In the genomic region with DNA sequence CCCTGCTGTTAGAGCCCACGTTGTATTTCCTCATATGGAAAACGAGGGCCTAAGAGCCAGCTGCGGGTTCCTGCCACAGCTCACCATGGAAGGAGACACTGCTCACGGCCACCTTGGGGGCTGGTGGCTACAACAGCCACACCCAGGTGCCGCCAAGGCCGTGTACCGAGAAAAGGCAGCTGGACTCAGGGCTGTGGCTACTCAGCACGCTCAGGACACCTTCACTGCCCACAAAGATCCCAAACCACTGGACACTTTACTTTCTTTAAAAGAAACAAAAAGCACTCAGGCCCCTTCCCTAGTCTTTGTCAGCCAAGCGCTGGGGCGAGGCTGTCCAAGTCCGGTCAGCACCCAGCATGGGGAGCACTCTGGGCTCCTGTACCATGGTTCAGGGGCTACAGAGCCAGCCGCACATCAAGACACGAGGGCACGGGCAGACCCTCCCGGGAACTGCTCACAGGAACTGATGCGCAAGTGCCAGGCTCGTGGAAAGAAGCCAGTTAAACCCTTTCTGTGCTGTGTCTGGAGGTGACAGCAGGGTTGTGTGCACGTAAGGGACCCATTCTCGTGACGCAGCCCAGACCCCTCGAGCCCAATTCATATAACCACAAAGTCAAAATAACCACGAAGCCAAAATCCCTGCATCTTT, we compare ENCODE assay signal across 8 cellular contexts. TPM values are rescaled to one million over a fixed set of nuclear protein-coding genes. Genes with fewer than 3 reads are reported as not detected.
DNase-seq lines count a peak whose midpoint lies in the region; ATAC-seq and TF ChIP-seq lines count a peak whose summit lies in the region.

No MANE protein-coding gene starts in this region.

- H3K23ac ChIP-seq in IMR-90 (ENCODE audit: low read depth, low read length) = 0 out of 2 replicates have a peak overlapping the region, but pooled peaks have one; percentile 31

- no peak overlapping the region for H2BK5ac ChIP-seq in IMR-90 (ENCODE audit: low read depth, low read length, poor library complexity, severe bottlenecking)

- in situ Hi-C loops in IMR-90 (cut with MboI; ENCODE audit: low sequenced_read_pairs) = no loop called here

- H3K4me3 ChIP-seq in IMR-90 (ENCODE audit: insufficient read depth, low read depth, low read length) (no peak overlapping the region), neutrophil (ENCODE audit: low read depth in 1 of 2, low read length in 1 of 2) (no peak overlapping the region)

- H3K27ac ChIP-seq in IMR-90 (ENCODE audit: insufficient read depth, low read length) (peak overlapping the region; percentile 36; the same call in 1 of the 2 replicates), neutrophil (peak overlapping the region; percentile 82)

- TF ChIP-seq POLR2A in IMR-90 (IDR thresholded peaks at IDR 0.05; ENCODE audit: low read depth, low read length) = no peak; the same call in none of the 2 replicates

- H4K20me1 ChIP-seq in IMR-90 (ENCODE audit: insufficient read depth, low read length) = peaks cover 99% of the 10 kb centered on the region

- H2BK120ac ChIP-seq in IMR-90 (ENCODE audit: low read depth, low read length) = no peak overlapping the region

- H3K56ac ChIP-seq in IMR-90 (ENCODE audit: extremely low read depth, insufficient read depth, low read length) = no peak overlapping the region

- TF ChIP-seq CTCF in IMR-90 (conservative IDR thresholded peaks at IDR 0.05; ENCODE audit: low read depth, low read length) = no peak
- TF ChIP-seq CTCF in neutrophil (IDR thresholded peaks at IDR 0.05) = no peak

- no peaks in the 10 kb centered on the region for H3K27me3 ChIP-seq in IMR-90 (ENCODE audit: control insufficient read depth, insufficient read depth, low read length)
- H3K27me3 ChIP-seq in neutrophil = no peaks in the 10 kb centered on the region

- H3K9me1 ChIP-seq in IMR-90 (ENCODE audit: insufficient read depth, low read length) = peaks cover 3% of the 10 kb centered on the region; the same call in 1 of the 2 replicates

- H2BK15ac ChIP-seq in IMR-90 (ENCODE audit: low read depth, low read length) = no peak overlapping the region

- no peak overlapping the region for H2AFZ ChIP-seq in IMR-90 (replicated peaks; ENCODE audit: low read length, poor library complexity)

- BruUV-seq in IMR-90 (replicated peaks; lab: Mats Ljungman, UMichigan) = no TSS peak

- H3K4me2 ChIP-seq in IMR-90 (ENCODE audit: low read depth, low read length) = no peak overlapping the region

- H3K79me1 ChIP-seq in IMR-90 (ENCODE audit: low read depth in 1 of 2, low read length in 2 of 2) = peaks cover 10 to 94% of the 10 kb centered on the region in 2 experiments; a peak in 3 of 4 replicates

- POLR2A ChIA-PET in IMR-90 (lab: Charles Lee; ENCODE audit: unreplicated experiment) = no interaction called here

- H2BK20ac ChIP-seq in IMR-90 (ENCODE audit: low read depth, low read length) = no peak overlapping the region

- H2AK5ac ChIP-seq in IMR-90 (ENCODE audit: low read depth, low read length) = no peak overlapping the region

- no peak overlapping the region for H4K5ac ChIP-seq in IMR-90 (ENCODE audit: low read depth, low read length)

- H3K4me1 ChIP-seq in IMR-90 (ENCODE audit: control insufficient read depth, insufficient read depth, low read length) (peaks cover 12% of the 10 kb centered on the region; the same call in 1 of the 2 replicates), neutrophil (ENCODE audit: control insufficient read depth in 1 of 2, insufficient read depth in 1 of 2, low read depth in 1 of 2, low read length in 1 of 2) (peaks cover 14 to 24% of the 10 kb centered on the region in 2 experiments)

- no peak overlapping the region for H3K9ac ChIP-seq in IMR-90 (ENCODE audit: low read depth, low read length)

- H3K4ac ChIP-seq in IMR-90 (ENCODE audit: low read depth, low read length) = no peak overlapping the region

- DNase-seq in 8988T (peak; percentile 17), IMR-90 (no peak), dermis blood vessel endothelial cell (peak; percentile 53), NCI-H226 (no peak), NCI-H2029 treated with DMSO at 0.1 percent for 48 hours (lab: John Stamatoyannopoulos, UW) (no peak)
- DNase-seq in stimulated activated CD4-positive, alpha-beta T cell treated with anti-CD3 and anti-CD28 coated beads, Interleukin-2, amount 100 ng/mL, for 24 hours = no peak

- H3K9me3 ChIP-seq in IMR-90 (ENCODE audit: control insufficient read depth, insufficient read depth, low read length) (no peaks in the 10 kb centered on the region), neutrophil (no peaks in the 10 kb centered on the region)

- intact Hi-C loops in IMR-90 (cut with micrococcal nuclease) = no loop called here

- dilution Hi-C loops in IMR-90 (cut with HindIII; ENCODE audit: low sequenced_read_pairs, unreplicated experiment) = no loop called here

- H3K36me3 ChIP-seq in IMR-90 (ENCODE audit: control insufficient read depth, insufficient read depth, low read length) = peaks cover 95% of the 10 kb centered on the region
- peaks cover 100% of the 10 kb centered on the region for H3K36me3 ChIP-seq in neutrophil

- no peak for TF ChIP-seq RAD21 in IMR-90 (IDR thresholded peaks at IDR 0.05; ENCODE audit: low read length)

- CTCF ChIA-PET in IMR-90 (lab: Yijun Ruan, JAX) = interaction anchor here (0.6 kb wide), 1 partner anchor 50 kb away, joined by 3 read pairs; no protein-coding TSS in a partner anchor

- 86% methylated on average over 9 of the region's 22 CpGs; no CpG with 5 or more reads in 1 of the 2 experiments for WGBS in IMR-90 (ENCODE audit: extremely low coverage in 2 of 2, insufficient read length in 1 of 2), 2 experiments

- H4K8ac ChIP-seq in IMR-90 (ENCODE audit: low read depth in 2 of 2, low read length in 2 of 2) = no peak overlapping the region

- H3K14ac ChIP-seq in IMR-90 (replicated peaks; ENCODE audit: low read depth, low read length) = no peak overlapping the region

- H4K91ac ChIP-seq in IMR-90 (ENCODE audit: insufficient read depth, low read depth, low read length) = no peak overlapping the region

- no peak overlapping the region for H3K18ac ChIP-seq in IMR-90 (ENCODE audit: low read depth, low read length)

- no peak overlapping the region for H2AK9ac ChIP-seq in IMR-90 (replicated peaks; ENCODE audit: low read depth, low read length, poor library complexity)

- ATAC-seq in IMR-90 (ENCODE audit: low read depth) = no peak
- ATAC-seq in SK-N-SH treated with all-trans-retinoic acid at 6 μM for 48 hours = no peak

TF ChIP-seq in IMR-90, 13 proteins besides CTCF, POLR2A, EP300 and RAD21:
- no peak for TF ChIP-seq SMC3 (IDR thresholded peaks at IDR 0.05; ENCODE audit: low read depth, low read length)
- TF ChIP-seq NFE2L2 (IDR thresholded peaks at IDR 0.05; ENCODE audit: low read depth, low read length) = no peak
- no peak for TF ChIP-seq CEBPB (IDR thresholded peaks at IDR 0.05; ENCODE audit: low read depth, low read length)
- TF ChIP-seq MXI1 (IDR thresholded peaks at IDR 0.05; ENCODE audit: borderline replicate concordance, low read depth, low read length) = no peak
- no peak for TF ChIP-seq FOS (IDR thresholded peaks at IDR 0.05; ENCODE audit: low read depth, low read length)

TF ChIP-seq in SK-N-SH treated with all-trans-retinoic acid at 6 μM for 48 hours, 23 proteins besides CTCF, POLR2A, EP300 and RAD21 (continues in another document):
- TF ChIP-seq TCF4 (CRISPR knock-in tag; IDR thresholded peaks at IDR 0.05; ENCODE audit: borderline replicate concordance) (no peak), ZNF565 (CRISPR knock-in tag; conservative IDR thresholded peaks at IDR 0.05; ENCODE audit: low read depth) (no peak), ZNF70 (CRISPR knock-in tag; IDR thresholded peaks at IDR 0.05) (no peak), ESRRG (CRISPR knock-in tag; IDR thresholded peaks at IDR 0.05) (no peak)
- TF ChIP-seq, protein P1, sequence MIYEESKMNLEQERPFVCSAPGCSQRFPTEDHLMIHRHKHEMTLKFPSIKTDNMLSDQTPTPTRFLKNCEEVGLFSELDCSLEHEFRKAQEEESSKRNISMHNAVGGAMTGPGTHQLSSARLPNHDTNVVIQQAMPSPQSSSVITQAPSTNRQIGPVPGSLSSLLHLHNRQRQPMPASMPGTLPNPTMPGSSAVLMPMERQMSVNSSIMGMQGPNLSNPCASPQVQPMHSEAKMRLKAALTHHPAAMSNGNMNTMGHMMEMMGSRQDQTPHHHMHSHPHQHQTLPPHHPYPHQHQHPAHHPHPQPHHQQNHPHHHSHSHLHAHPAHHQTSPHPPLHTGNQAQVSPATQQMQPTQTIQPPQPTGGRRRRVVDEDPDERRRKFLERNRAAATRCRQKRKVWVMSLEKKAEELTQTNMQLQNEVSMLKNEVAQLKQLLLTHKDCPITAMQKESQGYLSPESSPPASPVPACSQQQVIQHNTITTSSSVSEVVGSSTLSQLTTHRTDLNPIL (CRISPR knock-in tag; IDR thresholded peaks at IDR 0.05; ENCODE audit: low read depth) = no peak
- TF ChIP-seq, protein P2, sequence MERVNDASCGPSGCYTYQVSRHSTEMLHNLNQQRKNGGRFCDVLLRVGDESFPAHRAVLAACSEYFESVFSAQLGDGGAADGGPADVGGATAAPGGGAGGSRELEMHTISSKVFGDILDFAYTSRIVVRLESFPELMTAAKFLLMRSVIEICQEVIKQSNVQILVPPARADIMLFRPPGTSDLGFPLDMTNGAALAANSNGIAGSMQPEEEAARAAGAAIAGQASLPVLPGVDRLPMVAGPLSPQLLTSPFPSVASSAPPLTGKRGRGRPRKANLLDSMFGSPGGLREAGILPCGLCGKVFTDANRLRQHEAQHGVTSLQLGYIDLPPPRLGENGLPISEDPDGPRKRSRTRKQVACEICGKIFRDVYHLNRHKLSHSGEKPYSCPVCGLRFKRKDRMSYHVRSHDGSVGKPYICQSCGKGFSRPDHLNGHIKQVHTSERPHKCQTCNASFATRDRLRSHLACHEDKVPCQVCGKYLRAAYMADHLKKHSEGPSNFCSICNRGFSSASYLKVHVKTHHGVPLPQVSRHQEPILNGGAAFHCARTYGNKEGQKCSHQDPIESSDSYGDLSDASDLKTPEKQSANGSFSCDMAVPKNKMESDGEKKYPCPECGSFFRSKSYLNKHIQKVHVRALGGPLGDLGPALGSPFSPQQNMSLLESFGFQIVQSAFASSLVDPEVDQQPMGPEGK (CRISPR knock-in tag; IDR thresholded peaks at IDR 0.05; ENCODE audit: borderline replicate concordance) = no peak

RNA-seq across cellular contexts. Expression of gene SLC16A3, which starts 18.5 kb away (rescaled TPM):
- total RNA-seq in IMR-90 (2012; rRNA removed) = 49.1 and 49.7 TPM in 2 replicates
- 181 and 204 TPM in 2 replicates for polyA plus RNA-seq in IMR-90 (2012; rRNA removed)
- 128 and 499 TPM in 2 replicates for polyA plus RNA-seq in IMR-90 (2012; cell fraction: cytosol; rRNA removed)
- 77.3 and 325 TPM in 2 replicates for polyA plus RNA-seq in IMR-90 (2012; cell fraction: nucleus; rRNA removed; ENCODE audit: low replicate concordance)
- 99.4 and 121 TPM in 2 replicates for total RNA-seq in dermis blood vessel endothelial cell

RNA-seq across cellular contexts. Expression of gene CSNK1D, which starts 26.2 kb away (rescaled TPM):
- total RNA-seq in IMR-90 (2012; rRNA removed) (38.3 and 47.1 TPM in 2 replicates), dermis blood vessel endothelial cell (39.3 and 69.2 TPM in 2 replicates)
- polyA plus RNA-seq in IMR-90 (2012; rRNA removed) = 144 and 186 TPM in 2 replicates
- polyA plus RNA-seq in IMR-90 (2012; cell fraction: cytosol; rRNA removed) = 131 and 159 TPM in 2 replicates
- 373 and 817 TPM in 2 replicates for polyA plus RNA-seq in IMR-90 (2012; cell fraction: nucleus; rRNA removed; ENCODE audit: low replicate concordance)

RNA-seq across cellular contexts. Expression of gene CCDC57, which starts 34.7 kb away (rescaled TPM):
- total RNA-seq in IMR-90 (2012; rRNA removed) = 6.9 and 7.3 TPM in 2 replicates
- polyA plus RNA-seq in IMR-90 (2012; rRNA removed) = 31.3 and 32.4 TPM in 2 replicates
- 5.1 and 6.2 TPM in 2 replicates for polyA plus RNA-seq in IMR-90 (2012; cell fraction: cytosol; rRNA removed)
- polyA plus RNA-seq in IMR-90 (2012; cell fraction: nucleus; rRNA removed; ENCODE audit: low replicate concordance) = 259 and 322 TPM in 2 replicates
- total RNA-seq in dermis blood vessel endothelial cell = 5.4 and 9.4 TPM in 2 replicates

Comparison
In these comparisons a context has a peak if more than half of its experiments do, and no peak if none do; other contexts are left out.
1. DNase-seq: peak in 8988T (single experiment) and dermis blood vessel endothelial cell (single experiment); none in IMR-90 (single experiment), NCI-H226 (single experiment), stimulated activated CD4-positive, alpha-beta T cell treated with anti-CD3 and anti-CD28 coated beads, Interleukin-2, amount 100 ng/mL, for 24 hours (0 of 2) and NCI-H2029 treated with DMSO at 0.1 percent for 48 hours (single experiment).